In genomic region chr2:182134201-182134600, GRCh38 we compare ENCODE assay signal across 23 cellular contexts.
"Had no signal": no experiment of that assay in that cellular context is flagged by ENCODE, and none has a peak within 500 bp of the region (broad histone marks: within the 10 kb centered on the region; RNA-seq: fewer than 3 reads in every experiment).

No MANE protein-coding gene starts in this region.

- H3K27me3 ChIP-seq: dorsolateral prefrontal cortex, gastrocnemius medialis, neural progenitor cell, right atrium auricular region, suprapubic skin, transverse colon had no signal

- H3K4me1 Mint-ChIP-seq: central memory CD8-positive, alpha-beta T cell; memory B cell; neural progenitor cell had no signal

- H3K4me3 ChIP-seq: dorsolateral prefrontal cortex, gastrocnemius medialis, lung, neural progenitor cell, prostate gland, right atrium auricular region, smooth muscle cell, suprapubic skin, transverse colon had no signal

- DNase-seq: dorsolateral prefrontal cortex; effector CD4-positive, alpha-beta T cell; foreskin fibroblast; gastrocnemius medialis; head of caudate nucleus; left ventricle myocardium superior; stimulated activated CD4-positive, alpha-beta T cell treated with anti-CD3 and anti-CD28 coated beads, Interleukin-12 subunit alpha, Interleukin-12 subunit beta, amount 100 ng/mL, for 4 hours; stimulated activated CD4-positive, alpha-beta T cell treated with anti-CD3 and anti-CD28 coated beads, Interleukin-1b, Interleukin-23, amount 100 ng/mL, for 48 hours; stimulated activated CD4-positive, alpha-beta T cell treated with anti-CD3 and anti-CD28 coated beads, Interleukin-4, amount 100 ng/mL, for 1 hour; stimulated activated CD8-positive, alpha-beta memory T cell treated with anti-CD3 and anti-CD28 coated beads, Interleukin-4, amount 100 ng/mL, for 48 hours; transverse colon had no signal

- H3K9me3 ChIP-seq: gastrocnemius medialis, prostate gland, right atrium auricular region, suprapubic skin, transverse colon had no signal

- H3K36me3 ChIP-seq: gastrocnemius medialis, neural progenitor cell, prostate gland, right atrium auricular region, suprapubic skin, transverse colon had no signal

- ATAC-seq: esophagus mucosa, gastrocnemius medialis, left ventricle myocardium superior, sciatic nerve had no signal

- H3K36me3 Mint-ChIP-seq: memory B cell, neural progenitor cell had no signal

- H3K9me3 Mint-ChIP-seq: central memory CD8-positive, alpha-beta T cell; memory B cell; nephron; neural progenitor cell; stimulated activated naive CD8-positive, alpha-beta T cell treated with anti-CD3 and anti-CD28 coated beads, Interleukin-15, Interleukin-2, amounts not matched to agents 100 ng/mL and 50 ng/mL, for 24 hours had no signal

- H3K4me3 Mint-ChIP-seq: central memory CD8-positive, alpha-beta T cell; memory B cell; nephron; neural progenitor cell; stimulated activated naive CD8-positive, alpha-beta T cell treated with anti-CD3 and anti-CD28 coated beads, Interleukin-15, Interleukin-2, amounts not matched to agents 100 ng/mL and 50 ng/mL, for 24 hours had no signal

- H3K27ac Mint-ChIP-seq: memory B cell; neural progenitor cell; stimulated activated naive CD8-positive, alpha-beta T cell treated with anti-CD3 and anti-CD28 coated beads, Interleukin-15, Interleukin-2, amounts not matched to agents 100 ng/mL and 50 ng/mL, for 24 hours had no signal
